In the genomic region with DNA sequence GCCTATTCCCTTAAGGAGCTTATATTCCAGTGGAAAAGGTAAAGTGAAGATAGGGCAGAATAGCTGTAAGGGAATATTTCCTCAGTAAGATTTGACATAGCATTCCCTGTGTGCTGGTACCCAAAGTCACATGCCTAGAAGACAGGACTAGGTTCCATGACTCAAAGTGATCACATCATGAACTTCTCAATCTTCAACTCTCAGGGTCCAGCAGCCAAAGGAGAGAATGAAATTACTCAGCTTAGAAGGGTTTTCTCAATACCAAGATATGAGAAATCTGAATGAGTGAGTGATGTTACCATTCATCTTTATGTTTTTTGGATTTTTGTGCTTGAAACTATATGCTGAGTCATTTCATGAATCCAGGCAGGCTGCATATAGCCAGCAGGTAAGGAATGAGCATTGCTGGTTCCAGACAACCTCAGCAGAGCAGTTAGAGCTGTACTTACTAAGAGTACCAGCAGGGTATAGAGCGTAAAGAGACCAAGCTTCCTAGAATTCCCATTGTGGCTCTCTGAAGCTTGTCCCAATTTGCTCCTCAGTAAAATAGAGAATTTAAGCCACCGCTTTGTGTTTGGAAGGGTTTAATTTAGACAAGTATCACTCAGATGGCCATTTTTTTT, we compare ENCODE assay signal across 19 cellular contexts.
DNase-seq lines count a peak whose midpoint lies in the region; ATAC-seq and TF ChIP-seq lines count a peak whose summit lies in the region.
"Had no signal": no experiment of that assay in that cellular context is flagged by ENCODE, and none has a peak within 500 bp of the region (broad histone marks: within the 10 kb centered on the region; RNA-seq: fewer than 3 reads in every experiment).

No MANE protein-coding gene starts in this region.

- H3K36me3 ChIP-seq in endodermal cell (ENCODE audit: control insufficient read depth, insufficient read depth, low read length) (no peaks in the 10 kb centered on the region), Karpas-422 (ENCODE audit: insufficient read depth, low read length) (no peaks in the 10 kb centered on the region)
- H3K36me3 ChIP-seq: MG63 had no signal

- H3K9ac ChIP-seq in H9 (ENCODE audit: extremely low read depth, insufficient read length, low read length) (no peak overlapping the region), endodermal cell (ENCODE audit: extremely low read depth, low read length, poor library complexity, severe bottlenecking) (no peak overlapping the region), Karpas-422 (ENCODE audit: low read length) (no peak overlapping the region)

- H2AK5ac ChIP-seq in H9 (ENCODE audit: insufficient read length, low read length) = no peak overlapping the region

- H3T11ph ChIP-seq in H9 (ENCODE audit: low read length) = no peak overlapping the region

- no peak overlapping the region for H3K14ac ChIP-seq in H9 (ENCODE audit: insufficient read depth, low read length)

- no peak overlapping the region for H4K5ac ChIP-seq in H9 (ENCODE audit: insufficient read length, low read depth, low read length)

- H3K79me1 ChIP-seq in H9 (ENCODE audit: insufficient read depth, low read depth, low read length, poor library complexity, severe bottlenecking) = no peaks in the 10 kb centered on the region

- H2BK20ac ChIP-seq in H9 (ENCODE audit: low read depth, low read length, poor library complexity, severe bottlenecking) = no peak overlapping the region

- H3K4me2 ChIP-seq in H9 (ENCODE audit: insufficient read depth, insufficient read length, low read length) = no peak overlapping the region
- no peak overlapping the region for H3K4me2 ChIP-seq in Karpas-422 (ENCODE audit: low read depth, low read length, poor library complexity, severe bottlenecking)

- H3K4me1 Mint-ChIP-seq in activated CD4-positive, alpha-beta T cell treated with anti-CD3 and anti-CD28 coated beads for 36 hours = no peaks in the 10 kb centered on the region
- no peaks in the 10 kb centered on the region for H3K4me1 Mint-ChIP-seq in H9
- H3K4me1 Mint-ChIP-seq in endodermal cell = no peaks in the 10 kb centered on the region
- H3K4me1 Mint-ChIP-seq in type B pancreatic cell (ENCODE audit: unreplicated experiment) = no peaks in the 10 kb centered on the region

- H4K20me1 ChIP-seq in H9 (ENCODE audit: control insufficient read depth, insufficient read depth, insufficient read length) (no peaks in the 10 kb centered on the region), Karpas-422 (ENCODE audit: insufficient read depth, low read depth, low read length) (no peaks in the 10 kb centered on the region)

- H3K23me2 ChIP-seq in H9 (ENCODE audit: insufficient read length, low read depth, low read length, poor library complexity, severe bottlenecking) = no peaks in the 10 kb centered on the region

- CTCF ChIA-PET in activated CD4-positive, alpha-beta T cell treated with anti-CD3 and anti-CD28 coated beads for 36 hours (lab: Charles Lee) = interaction anchor here (0.7 to 0.8 kb wide), 2 partner anchors 125 to 472 kb away, joined by 3 read pairs; no protein-coding TSS in a partner anchor

- no peak overlapping the region for H2BK5ac ChIP-seq in H9 (ENCODE audit: insufficient read length, low read length)

- H3K79me2 ChIP-seq in H9 (ENCODE audit: insufficient read depth, low read length) = no peaks in the 10 kb centered on the region
- H3K79me2 ChIP-seq in Karpas-422 (ENCODE audit: low read length) = no peaks in the 10 kb centered on the region

- no peak overlapping the region for H2BK12ac ChIP-seq in H9 (ENCODE audit: insufficient read length, low read depth, low read length)

- H3K9me2 ChIP-seq in Karpas-422 (replicated peaks; ENCODE audit: insufficient read depth, low read length) = no peaks in the 10 kb centered on the region

- peak; percentile 63 for ATAC-seq in activated CD4-positive, alpha-beta T cell treated with anti-CD3 and anti-CD28 coated beads for 36 hours
- no peak for ATAC-seq in GM21367 (IDR thresholded peaks at IDR 0.05; ENCODE audit: unreplicated experiment)
- ATAC-seq: PC-3 had no signal

- no peak overlapping the region for H3K4me3 ChIP-seq in endodermal cell (ENCODE audit: low read length)
- H3K4me3 ChIP-seq in Karpas-422 (ENCODE audit: low read length) = no peak overlapping the region
- H3K4me3 ChIP-seq: MG63 had no signal

- H3K56ac ChIP-seq in H9 (ENCODE audit: insufficient read length, low read depth, low read length) = no peak overlapping the region

- no peak overlapping the region for H3K18ac ChIP-seq in H9 (ENCODE audit: insufficient read length, low read depth, low read length)

- no peak overlapping the region for H2AFZ ChIP-seq in H9 (ENCODE audit: low read length)
- H2AFZ ChIP-seq in Karpas-422 (ENCODE audit: low read length) = no peak overlapping the region

- no peak for DNase-seq in activated CD4-positive, alpha-beta T cell treated with anti-CD3 and anti-CD28 coated beads for 36 hours
- DNase-seq in activated CD4-positive, alpha-beta T cell treated with anti-CD3 and anti-CD28 coated beads, Interleukin-2, amount 50 U/mL, for 1 hour = no peak
- no peak for DNase-seq in H9
- no peak for DNase-seq in endodermal cell
- DNase-seq in type B pancreatic cell (ENCODE audit: extremely low spot score, unreplicated experiment) = no peak
- DNase-seq in Karpas-422 = no peak
- DNase-seq: CD4-positive, alpha-beta T cell; GF-D8; Kasumi-1; MG63; NCI-H1048; NCI-H1436; NCI-H1930; NCI-H226; PC-3; RPMI8226; SHP77 treated with DMSO at 0.1 percent for 48 hours had no signal

- H3K4ac ChIP-seq in H9 (ENCODE audit: low read depth, low read length) = no peak overlapping the region

- POLR2A ChIA-PET in activated CD4-positive, alpha-beta T cell treated with anti-CD3 and anti-CD28 coated beads for 36 hours (lab: Charles Lee) = interaction anchor here (0.7 kb wide), 1 partner anchor 519 kb away, joined by 4 read pairs; no protein-coding TSS in a partner anchor

- H3K9me3 ChIP-seq in H9 (ENCODE audit: control insufficient read depth, low read depth, low read length) (no peaks in the 10 kb centered on the region), endodermal cell (ENCODE audit: control insufficient read depth, low read length) (no peaks in the 10 kb centered on the region), Karpas-422 (ENCODE audit: low read length) (no peaks in the 10 kb centered on the region)
- H3K9me3 ChIP-seq: Caco-2 had no signal

- TF ChIP-seq CTCF in H9 (conservative IDR thresholded peaks at IDR 0.05) (peak; percentile 32; the same call in 2 of the 3 replicates), endodermal cell (conservative IDR thresholded peaks at IDR 0.05) (peak; percentile 61), type B pancreatic cell (conservative IDR thresholded peaks at IDR 0.05) (peak; percentile 22)

- no peaks in the 10 kb centered on the region for H3K36me3 Mint-ChIP-seq in activated CD4-positive, alpha-beta T cell treated with anti-CD3 and anti-CD28 coated beads for 36 hours (ENCODE audit: low read depth)
- H3K36me3 Mint-ChIP-seq in H9 (ENCODE audit: insufficient read depth in 1 of 3, low read depth in 3 of 3) (no peaks in the 10 kb centered on the region), endodermal cell (ENCODE audit: low read depth) (no peaks in the 10 kb centered on the region), type B pancreatic cell (no peaks in the 10 kb centered on the region)

- peaks cover 9% of the 10 kb centered on the region for H3K27me3 Mint-ChIP-seq in activated CD4-positive, alpha-beta T cell treated with anti-CD3 and anti-CD28 coated beads for 36 hours
- H3K27me3 Mint-ChIP-seq in H9 (ENCODE audit: low read depth) (no peaks in the 10 kb centered on the region; the same call in 1 of the 2 replicates), endodermal cell (ENCODE audit: insufficient read depth) (peaks cover 10% of the 10 kb centered on the region), type B pancreatic cell (no peaks in the 10 kb centered on the region)

- H3K27ac Mint-ChIP-seq in activated CD4-positive, alpha-beta T cell treated with anti-CD3 and anti-CD28 coated beads for 36 hours = no peak overlapping the region
- H3K27ac Mint-ChIP-seq in H9 (no peak overlapping the region), endodermal cell (no peak overlapping the region), type B pancreatic cell (no peak overlapping the region)
- H3K27ac Mint-ChIP-seq: CD4-positive, alpha-beta T cell had no signal

- WGBS in H9 (ENCODE audit: extremely low coverage, insufficient read length, low lambda C conversion rate) = no CpG with 5 or more reads among the region's 2 CpGs
- WGBS in endodermal cell (ENCODE audit: insufficient coverage in 1 of 2, insufficient read length in 1 of 2), 2 experiments = 87 to 100% methylated on average over 1 to 2 of the region's 2 CpGs

- no peak overlapping the region for H3K4me3 Mint-ChIP-seq in activated CD4-positive, alpha-beta T cell treated with anti-CD3 and anti-CD28 coated beads for 36 hours
- no peak overlapping the region for H3K4me3 Mint-ChIP-seq in H9
- no peak overlapping the region for H3K4me3 Mint-ChIP-seq in endodermal cell
- H3K4me3 Mint-ChIP-seq in type B pancreatic cell = no peak overlapping the region
- H3K4me3 Mint-ChIP-seq: CD4-positive, alpha-beta T cell had no signal

- H3K27me3 ChIP-seq in H9 (ENCODE audit: insufficient read depth, low read length) (no peaks in the 10 kb centered on the region), endodermal cell (ENCODE audit: control insufficient read depth, insufficient read depth, low read length, poor library complexity, severe bottlenecking) (no peaks in the 10 kb centered on the region), Karpas-422 (ENCODE audit: low read length) (no peaks in the 10 kb centered on the region)
- H3K27me3 ChIP-seq: MG63 had no signal

- H2BK120ac ChIP-seq in H9 (ENCODE audit: low read depth, low read length, poor library complexity, severe bottlenecking) = no peak overlapping the region

- no peak overlapping the region for H4K8ac ChIP-seq in H9 (replicated peaks; ENCODE audit: insufficient read length, low read depth, low read length)

- intact Hi-C loops in activated CD4-positive, alpha-beta T cell treated with anti-CD3 and anti-CD28 coated beads for 36 hours (cut with DNase I, micrococcal nuclease) = no loop called here

- no peak overlapping the region for H3K27ac ChIP-seq in H9 (ENCODE audit: insufficient read length, low read depth, low read length)
- H3K27ac ChIP-seq in endodermal cell (ENCODE audit: low read depth, low read length) = no peak overlapping the region
- H3K27ac ChIP-seq in Karpas-422 (ENCODE audit: low read length) = no peak overlapping the region

- H3K23ac ChIP-seq in H9 (ENCODE audit: insufficient read length, low read depth, low read length) = no peak overlapping the region

- H3K4me1 ChIP-seq in H9 (ENCODE audit: insufficient read depth, low read length) (no peaks in the 10 kb centered on the region; the same call in 1 of the 2 replicates), endodermal cell (ENCODE audit: control insufficient read depth, insufficient read depth, low read length) (no peaks in the 10 kb centered on the region), Karpas-422 (ENCODE audit: low read length) (no peaks in the 10 kb centered on the region)
- H3K4me1 ChIP-seq: Caco-2 had no signal

- no peak overlapping the region for H4K91ac ChIP-seq in H9 (ENCODE audit: insufficient read length, low read depth, low read length)

- no peaks in the 10 kb centered on the region for H3K9me3 Mint-ChIP-seq in activated CD4-positive, alpha-beta T cell treated with anti-CD3 and anti-CD28 coated beads for 36 hours (ENCODE audit: low read depth)
- H3K9me3 Mint-ChIP-seq in H9 (no peaks in the 10 kb centered on the region), endodermal cell (no peaks in the 10 kb centered on the region), type B pancreatic cell (no peaks in the 10 kb centered on the region)
- H3K9me3 Mint-ChIP-seq: CD4-positive, alpha-beta T cell had no signal

- H2BK15ac ChIP-seq in H9 (ENCODE audit: low read depth, low read length) = no peak overlapping the region
